In genomic region chr5:102754499-102755424, GRCh38 we compare ENCODE assay signal across 8 cellular contexts. TPM values are rescaled to one million over a fixed set of nuclear protein-coding genes. Genes with fewer than 3 reads are reported as not detected.
A peak's percentile ranks its signal among the peaks of the same experiment; 100 is the strongest.
DNase-seq lines count a peak whose midpoint lies in the region; ATAC-seq, FAIRE-seq and TF ChIP-seq lines count a peak whose summit lies in the region.

Gene PAM (plus strand): TSS chr5:102755305. CDS start chr5:102866196, 110,891 bp downstream.

- FAIRE-seq in A549 (lab: Jason Lieb, UNC) (no peak), kidney (lab: Jason Lieb, UNC) (no peak)

- TF ChIP-seq CTCF in A549 (IDR thresholded peaks at IDR 0.05) (no peak), kidney (IDR thresholded peaks at IDR 0.05; ENCODE audit: borderline replicate concordance, extremely low read depth, insufficient read depth) (no peak)

- CTCF ChIA-PET in A549 (lab: Yijun Ruan, JAX), result no interaction called here

- peak within 1 kb of the TSS; percentile 100 for H3K4me2 ChIP-seq in A549

- H3K9me3 Mint-ChIP-seq in central memory CD8-positive, alpha-beta T cell, result no peaks in the 10 kb centered on the region

- H3K36me3 Mint-ChIP-seq in central memory CD8-positive, alpha-beta T cell (ENCODE audit: insufficient read depth), result peaks cover 12% of the 10 kb centered on the region

- no peak for TF ChIP-seq RAD21 in A549 (conservative IDR thresholded peaks at IDR 0.05 in 1 of 2, IDR thresholded peaks at IDR 0.05 in 1 of 2)

- H3K4me3 Mint-ChIP-seq in central memory CD8-positive, alpha-beta T cell, result peak within 1 kb of the TSS; percentile 99

- ATAC-seq in A549 (peak; percentile 89 to 93), GM18517 (IDR thresholded peaks at IDR 0.05; ENCODE audit: unreplicated experiment) (peak; percentile 66), HG02981 (IDR thresholded peaks at IDR 0.05; ENCODE audit: unreplicated experiment) (peak; percentile 75)
- ATAC-seq in central memory CD8-positive, alpha-beta T cell (replicated peaks; ENCODE audit: extremely low read depth, poor library complexity, severe bottlenecking), result peak; percentile 74

- peak; percentile 49 to 66 for DNase-seq in A549 (ENCODE audit: low read depth in 1 of 2, low spot score in 1 of 2)
- peak; percentile 50 for DNase-seq in NCI-H2171 treated with DMSO at 0.1 percent for 48 hours (lab: John Stamatoyannopoulos, UW)
- DNase-seq in activated CD4-positive, CD25-positive, alpha-beta regulatory T cell treated with anti-CD3 and anti-CD28 coated beads, Interleukin-2, amount 50 U/mL, for 16 hours (ENCODE audit: low read depth, low spot score), result peak; percentile 44
- peak; percentile 44 to 54 for DNase-seq in central memory CD8-positive, alpha-beta T cell (ENCODE audit: low spot score in 2 of 2)
- peak; percentile 95 for DNase-seq in kidney
- DNase-seq in stimulated activated CD4-positive, alpha-beta T cell treated with anti-CD3 and anti-CD28 coated beads, Interleukin-1b, Interleukin-23, amount 100 ng/mL, for 24 hours (ENCODE audit: low read depth in 4 of 4, low spot score in 1 of 4), result peak; percentile 53 to 73 (median 61)

- peak within 1 kb of the TSS; percentile 97 for H3K27ac Mint-ChIP-seq in central memory CD8-positive, alpha-beta T cell (ENCODE audit: low read depth)

- H3K4me1 Mint-ChIP-seq in central memory CD8-positive, alpha-beta T cell, result peaks cover 34% of the 10 kb centered on the region

- intact Hi-C loops in kidney (cut with DNase I), result no loop called here

- no peaks in the 10 kb centered on the region for H3K27me3 Mint-ChIP-seq in central memory CD8-positive, alpha-beta T cell

- 0 out of 2 replicates have a peak, but pooled peaks have one; percentile 25 for TF ChIP-seq POLR2A in A549 (IDR thresholded peaks at IDR 0.05; ENCODE audit: low read length)

- TF ChIP-seq EP300 in A549 (IDR thresholded peaks at IDR 0.05), result no peak

- H3K27ac ChIP-seq in A549, result peak within 1 kb of the TSS; percentile 89 to 92
- peak within 1 kb of the TSS; percentile 66 to 81 for H3K27ac ChIP-seq in kidney (ENCODE audit: low read depth in 2 of 2, low read length in 2 of 2)

- no peaks in the 10 kb centered on the region for H3K36me3 ChIP-seq in kidney (ENCODE audit: control insufficient read depth in 1 of 2, insufficient read depth in 2 of 2, low read length in 2 of 2)

- WGBS in A549 (ENCODE audit: missing lambda C conversion rate), result 3% methylated on average over 19 of the region's 77 CpGs

- H3K4me1 ChIP-seq in A549, result 0 out of 3 replicates have a peak, but pooled peaks cover 6% of the 10 kb centered on the region
- peaks cover 0 to 2% of the 10 kb centered on the region in 2 donors for H3K4me1 ChIP-seq in kidney (ENCODE audit: control insufficient read depth in 1 of 2, insufficient read depth in 1 of 2, low read depth in 1 of 2, low read length in 2 of 2)

- H3K9me3 ChIP-seq in A549, result no peaks in the 10 kb centered on the region
- no peaks in the 10 kb centered on the region for H3K9me3 ChIP-seq in kidney (ENCODE audit: control insufficient read depth in 1 of 2, low read length in 2 of 2)

- POLR2A ChIA-PET in A549 (lab: Yijun Ruan, JAX), result no interaction called here

- peak within 1 kb of the TSS; percentile 93 to 97 for H3K9ac ChIP-seq in kidney (ENCODE audit: low read length in 2 of 2)

- H3K4me3 ChIP-seq in A549 (peak within 1 kb of the TSS; percentile 95), kidney (ENCODE audit: low read length in 2 of 2) (peak within 1 kb of the TSS; percentile 79 to 89)

TF ChIP-seq in A549, 52 proteins besides CTCF, POLR2A, EP300 and RAD21:
- TF ChIP-seq MAX (IDR thresholded peaks at IDR 0.05), result peak; percentile 49
- TF ChIP-seq BHLHE40 (IDR thresholded peaks at IDR 0.05; ENCODE audit: low read depth, low read length), result no peak
- TF ChIP-seq CHD4 (IDR thresholded peaks at IDR 0.05; ENCODE audit: borderline replicate concordance), result no peak
- no peak for TF ChIP-seq ATOH8 (CRISPR knock-in tag; IDR thresholded peaks at IDR 0.05; ENCODE audit: low read depth)
- TF ChIP-seq PHF8 (IDR thresholded peaks at IDR 0.05; ENCODE audit: borderline replicate concordance, low read depth), result peak; percentile 76
- TF ChIP-seq RNF2 (IDR thresholded peaks at IDR 0.05; ENCODE audit: borderline replicate concordance, low read depth), result peak; percentile 78; the same call in 1 of the 2 replicates
- peak; percentile 68; the same call in 1 of the 2 replicates for TF ChIP-seq HDAC2 (IDR thresholded peaks at IDR 0.05)
- peak; percentile 30; the same call in 1 of the 2 replicates for TF ChIP-seq E2F6 (IDR thresholded peaks at IDR 0.05; ENCODE audit: borderline replicate concordance, low read depth)
- no peak for TF ChIP-seq FOXS1 (CRISPR knock-in tag; IDR thresholded peaks at IDR 0.05)
- no peak for TF ChIP-seq GATA3 (IDR thresholded peaks at IDR 0.05; ENCODE audit: borderline replicate concordance)
- TF ChIP-seq KDM5A (IDR thresholded peaks at IDR 0.05), result no peak
- TF ChIP-seq TFCP2L1 (CRISPR knock-in tag; IDR thresholded peaks at IDR 0.05), result no peak
- no peak for TF ChIP-seq KDM1A (IDR thresholded peaks at IDR 0.05; ENCODE audit: low read depth)
- TF ChIP-seq MAFK (IDR thresholded peaks at IDR 0.05; ENCODE audit: partially characterized antibody), result no peak

RNA-seq across cellular contexts. Expression of gene PAM, which starts in this region (rescaled TPM):
- polyA plus RNA-seq in A549 (2011; rRNA removed) (25.1 and 31.1 TPM in 2 replicates), A549 (2017; fragmentation: RNase III; extraction: RNeasy Plus Mini Kit Qiagen cat#74134 plus additional on column Dnase treatment) (20.5 to 21.7 TPM (median 21.5 TPM) in 3 replicates), kidney (ENCODE audit: insufficient read depth, low read depth, low replicate concordance) (158 TPM)
- polyA plus RNA-seq in A549 (2012; cell fraction: cytosol; rRNA removed), result 4.5 and 6.3 TPM in 2 replicates
- 6.6 TPM in 2 replicates for polyA plus RNA-seq in A549 (2012; cell fraction: nucleus; rRNA removed)
- polyA minus RNA-seq in A549 (2011; rRNA and poly(A)+ RNA removed), result 17.3 and 17.4 TPM in 2 replicates
- 293 TPM for total RNA-seq in kidney

Comparison
In these comparisons a context has a peak if more than half of its experiments do, and no peak if none do; other contexts are left out.
1. Peak in every context shown above with its lines: DNase-seq, ATAC-seq, H3K4me3 ChIP-seq and H3K27ac ChIP-seq.
2. DNase-seq: peak in every context shown above with its lines; median percentile 95 in kidney; 61 in stimulated activated CD4-positive, alpha-beta T cell treated with anti-CD3 and anti-CD28 coated beads, Interleukin-1b, Interleukin-23, amount 100 ng/mL, for 24 hours; 58 in A549; 50 in NCI-H2171 treated with DMSO at 0.1 percent for 48 hours; 49 in central memory CD8-positive, alpha-beta T cell; 44 in activated CD4-positive, CD25-positive, alpha-beta regulatory T cell treated with anti-CD3 and anti-CD28 coated beads, Interleukin-2, amount 50 U/mL, for 16 hours.